31 cellular contexts compared by ENCODE assay signal in the genomic region with DNA sequence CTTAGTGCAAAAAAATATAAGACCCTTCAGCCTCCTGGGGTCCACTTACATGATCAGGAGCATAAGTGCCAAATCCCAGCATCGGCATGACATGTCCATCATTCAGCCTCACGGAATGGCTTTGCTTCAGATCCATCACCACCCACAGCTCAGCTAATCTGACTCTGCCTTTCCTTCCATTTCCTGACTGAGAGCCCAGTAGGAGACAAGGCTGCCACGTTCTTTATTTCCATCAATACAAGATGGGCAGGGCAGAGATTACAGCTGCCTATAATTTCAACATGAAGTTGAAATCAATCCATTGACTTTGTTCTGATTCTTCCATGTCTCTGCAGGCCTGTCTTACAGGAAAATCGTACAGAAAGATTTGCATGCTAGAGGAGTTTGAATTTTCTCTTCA.
"Had no signal": no experiment of that assay in that cellular context is flagged by ENCODE, and none has a peak within 500 bp of the region (broad histone marks: within the 10 kb centered on the region; RNA-seq: fewer than 3 reads in every experiment).

No MANE protein-coding gene starts in this region.

- H3K4me3 Mint-ChIP-seq: activated B cell treated with CpG ODN at 0.5 μM for 24 hours; activated CD8-positive, alpha-beta T cell treated with anti-CD3 and anti-CD28 coated beads for 36 hours; activated naive CD8-positive, alpha-beta T cell; activated T-cell treated with anti-CD3 and anti-CD28 coated beads, Interleukin-2, amount 50 U/mL, for 4 hours; activated T-helper 17 cell treated with anti-CD3 and anti-CD28 coated beads, Interleukin-2, amount 50 U/mL, for 72 hours; effector memory CD8-positive, alpha-beta T cell; T-helper 17 cell; T-helper 2 cell treated with Interferon-gamma antibody and Interleukin-4, amounts not matched to agents 5 μg/mL and 100 μg/mL, for 36 hours had no signal

- H3K27me3 Mint-ChIP-seq: activated CD8-positive, alpha-beta T cell treated with anti-CD3 and anti-CD28 coated beads for 36 hours; activated T-helper 17 cell treated with anti-CD3 and anti-CD28 coated beads, Interleukin-2, amount 50 U/mL, for 72 hours; T-helper 17 cell had no signal

- H3K4me3 ChIP-seq: body of pancreas, esophagus squamous epithelium, gastroesophageal sphincter, heart right ventricle had no signal

- H3K27me3 ChIP-seq: body of pancreas, esophagus squamous epithelium, gastroesophageal sphincter had no signal

- H3K9me3 Mint-ChIP-seq: activated B cell treated with CpG ODN at 0.5 μM for 24 hours; activated T-cell treated with anti-CD3 and anti-CD28 coated beads, Interleukin-2, amount 50 U/mL, for 4 hours; activated T-helper 17 cell treated with anti-CD3 and anti-CD28 coated beads, Interleukin-2, amount 50 U/mL, for 72 hours; effector memory CD8-positive, alpha-beta T cell had no signal

- H3K9me3 ChIP-seq: body of pancreas, esophagus squamous epithelium, gastroesophageal sphincter had no signal

- ATAC-seq: activated CD4-positive, CD25-positive, alpha-beta regulatory T cell treated with anti-CD3 and anti-CD28 coated beads, Interleukin-2, amount 50 U/mL, for 24 hours; activated CD8-positive, alpha-beta T cell treated with anti-CD3 and anti-CD28 coated beads for 36 hours; activated T-cell treated with anti-CD3 and anti-CD28 coated beads, Interleukin-2, amount 50 U/mL, for 4 hours; activated T-helper 17 cell treated with anti-CD3 and anti-CD28 coated beads, Interleukin-2, amount 50 U/mL, for 72 hours; body of pancreas; effector memory CD8-positive, alpha-beta T cell; gastroesophageal sphincter; heart right ventricle; T-helper 17 cell had no signal

- H3K27ac ChIP-seq: body of pancreas, esophagus squamous epithelium, gastroesophageal sphincter, heart right ventricle, WERI-Rb-1 had no signal

- DNase-seq: activated B cell treated with CpG ODN at 0.5 μM for 24 hours; activated CD4-positive, alpha-beta T cell treated with anti-CD3 and anti-CD28 coated beads for 48 hours; activated CD4-positive, alpha-beta T cell treated with anti-CD3 and anti-CD28 coated beads, Interleukin-2, amount 50 U/mL, for 1 hour; activated CD4-positive, alpha-beta T cell treated with anti-CD3 and anti-CD28 coated beads, Interleukin-2, amount 50 U/mL, for 48 hours; activated CD8-positive, alpha-beta memory T cell treated with anti-CD3 and anti-CD28 coated beads for 24 hours; activated CD8-positive, alpha-beta T cell treated with anti-CD3 and anti-CD28 coated beads for 36 hours; activated effector memory CD4-positive, alpha-beta T cell treated with Interleukin-2 at 50 U/mL for 16 hours; activated gamma-delta T cell treated with Interleukin-2 at 50 U/mL for 16 hours; activated naive CD4-positive, alpha-beta T cell treated with anti-CD3 and anti-CD28 coated beads, Interleukin-2, amount 50 U/mL, for 16 hours; activated naive CD4-positive, alpha-beta T cell treated with Interleukin-2 at 50 U/mL for 16 hours; activated T-cell treated with anti-CD3 and anti-CD28 coated beads, Interleukin-2, amount 50 U/mL, for 4 hours; amygdala; aorta; body of pancreas; caudate nucleus; cortex of kidney; dermis blood vessel endothelial cell; effector CD4-positive, alpha-beta T cell; effector memory CD8-positive, alpha-beta T cell; erythroblast; esophagus squamous epithelium; foreskin melanocyte; heart right ventricle; T-helper 17 cell; T1000; WERI-Rb-1 had no signal

- H3K4me1 ChIP-seq: body of pancreas had no signal

- H3K27ac Mint-ChIP-seq: activated B cell treated with CpG ODN at 0.5 μM for 24 hours; activated CD8-positive, alpha-beta T cell treated with anti-CD3 and anti-CD28 coated beads for 36 hours; activated T-helper 17 cell treated with anti-CD3 and anti-CD28 coated beads, Interleukin-2, amount 50 U/mL, for 72 hours; effector memory CD8-positive, alpha-beta T cell; T-helper 17 cell; T-helper 2 cell treated with Interferon-gamma antibody and Interleukin-4, amounts not matched to agents 5 μg/mL and 100 μg/mL, for 36 hours had no signal

- H3K36me3 ChIP-seq: esophagus squamous epithelium, gastroesophageal sphincter, heart right ventricle, WERI-Rb-1 had no signal
